Comparison of ENCODE assay signal across 10 cellular contexts in genomic region chr3:98977520-98977919, GRCh38.
DNase-seq lines count a peak whose midpoint lies in the region; ATAC-seq and TF ChIP-seq lines count a peak whose summit lies in the region.
"Had no signal": no experiment of that assay in that cellular context is flagged by ENCODE, and none has a peak within 500 bp of the region (broad histone marks: within the 10 kb centered on the region; RNA-seq: fewer than 3 reads in every experiment).

No MANE protein-coding gene starts in this region.

- no peaks in the 10 kb centered on the region for H3K9me3 ChIP-seq in RWPE2 (ENCODE audit: severe bottlenecking)

- 0 out of 2 replicates have a peak, but pooled peaks cover 3% of the 10 kb centered on the region for H3K36me3 ChIP-seq in RWPE2 (ENCODE audit: low read depth)

- H3K4me3 ChIP-seq in RWPE2 (ENCODE audit: severe bottlenecking) (no peak overlapping the region), fibroblast of pulmonary artery (replicated peaks; ENCODE audit: low read depth, low read length) (no peak overlapping the region)

- H3K4me1 ChIP-seq in RWPE2 (ENCODE audit: insufficient read depth, poor library complexity, severe bottlenecking) = peaks cover 44% of the 10 kb centered on the region

- TF ChIP-seq CTCF in RWPE2 (IDR thresholded peaks at IDR 0.05; ENCODE audit: poor library complexity, severe bottlenecking) (no peak), fibroblast of pulmonary artery (IDR thresholded peaks at IDR 0.05; ENCODE audit: low read length, missing control alignments) (no peak)

- H3K27ac ChIP-seq in RWPE2 (ENCODE audit: poor library complexity, severe bottlenecking) = peak overlapping the region; percentile 99

- H3K27me3 ChIP-seq in RWPE2 (ENCODE audit: insufficient read depth, poor library complexity, severe bottlenecking) = no peaks in the 10 kb centered on the region

- peak; percentile 50 for ATAC-seq in GM21786 (IDR thresholded peaks at IDR 0.05; ENCODE audit: unreplicated experiment)
- peak; percentile 66 for ATAC-seq in RWPE2 (ENCODE audit: low read depth)
- no peak for ATAC-seq in GM21515 (IDR thresholded peaks at IDR 0.05; ENCODE audit: unreplicated experiment)
- ATAC-seq: activated T-cell treated with anti-CD3 and anti-CD28 coated beads, Interleukin-2, amount 50 U/mL, for 4 hours had no signal

- peak; percentile 48 for DNase-seq in AG08395 (ENCODE audit: low spot score)
- no peak for DNase-seq in RWPE2 (ENCODE audit: low spot score)
- DNase-seq in fibroblast of pulmonary artery (ENCODE audit: low read depth) = peak; percentile 88
- no peak for DNase-seq in stimulated activated CD4-positive, alpha-beta T cell treated with anti-CD3 and anti-CD28 coated beads, Interleukin-4, amount 100 ng/mL, for 24 hours
- no peak for DNase-seq in NCI-H187 treated with DMSO at 0.1 percent for 48 hours (lab: John Stamatoyannopoulos, UW)
- no peak for DNase-seq in GF-D8 (lab: John Stamatoyannopoulos, UW)
- DNase-seq: activated T-cell treated with anti-CD3 and anti-CD28 coated beads, Interleukin-2, amount 50 U/mL, for 4 hours; CD4-positive, CD25-positive, alpha-beta regulatory T cell had no signal

Comparison
In these comparisons a context has a peak if more than half of its experiments do, and no peak if none do; other contexts are left out.
1. DNase-seq: peak in AG08395 (single experiment) and fibroblast of pulmonary artery (single experiment); none in RWPE2 (single experiment), stimulated activated CD4-positive, alpha-beta T cell treated with anti-CD3 and anti-CD28 coated beads, Interleukin-4, amount 100 ng/mL, for 24 hours (single experiment), NCI-H187 treated with DMSO at 0.1 percent for 48 hours (single experiment) and GF-D8 (single experiment).